ENCODE assay signal across 1 cellular context in genomic region chr18:66219817-66220216, GRCh38.
TF ChIP-seq lines count a peak whose summit lies in the region.

No MANE protein-coding gene starts in this region.

TF ChIP-seq in HEK293, 187 proteins besides CTCF, POLR2A, EP300 and RAD21 (continued from another document):
- TF ChIP-seq, protein P1, sequence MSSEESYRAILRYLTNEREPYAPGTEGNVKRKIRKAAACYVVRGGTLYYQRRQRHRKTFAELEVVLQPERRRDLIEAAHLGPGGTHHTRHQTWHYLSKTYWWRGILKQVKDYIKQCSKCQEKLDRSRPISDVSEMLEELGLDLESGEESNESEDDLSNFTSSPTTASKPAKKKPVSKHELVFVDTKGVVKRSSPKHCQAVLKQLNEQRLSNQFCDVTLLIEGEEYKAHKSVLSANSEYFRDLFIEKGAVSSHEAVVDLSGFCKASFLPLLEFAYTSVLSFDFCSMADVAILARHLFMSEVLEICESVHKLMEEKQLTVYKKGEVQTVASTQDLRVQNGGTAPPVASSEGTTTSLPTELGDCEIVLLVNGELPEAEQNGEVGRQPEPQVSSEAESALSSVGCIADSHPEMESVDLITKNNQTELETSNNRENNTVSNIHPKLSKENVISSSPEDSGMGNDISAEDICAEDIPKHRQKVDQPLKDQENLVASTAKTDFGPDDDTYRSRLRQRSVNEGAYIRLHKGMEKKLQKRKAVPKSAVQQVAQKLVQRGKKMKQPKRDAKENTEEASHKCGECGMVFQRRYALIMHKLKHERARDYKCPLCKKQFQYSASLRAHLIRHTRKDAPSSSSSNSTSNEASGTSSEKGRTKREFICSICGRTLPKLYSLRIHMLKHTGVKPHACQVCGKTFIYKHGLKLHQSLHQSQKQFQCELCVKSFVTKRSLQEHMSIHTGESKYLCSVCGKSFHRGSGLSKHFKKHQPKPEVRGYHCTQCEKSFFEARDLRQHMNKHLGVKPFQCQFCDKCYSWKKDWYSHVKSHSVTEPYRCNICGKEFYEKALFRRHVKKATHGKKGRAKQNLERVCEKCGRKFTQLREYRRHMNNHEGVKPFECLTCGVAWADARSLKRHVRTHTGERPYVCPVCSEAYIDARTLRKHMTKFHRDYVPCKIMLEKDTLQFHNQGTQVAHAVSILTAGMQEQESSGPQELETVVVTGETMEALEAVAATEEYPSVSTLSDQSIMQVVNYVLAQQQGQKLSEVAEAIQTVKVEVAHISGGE (tag by site-specific recombination; conservative IDR thresholded peaks at IDR 0.05; ENCODE audit: low read depth) = peak; percentile 47
- TF ChIP-seq ZNF146 (tag by site-specific recombination; IDR thresholded peaks at IDR 0.05) (no peak), ZNF623 (tag by site-specific recombination; IDR thresholded peaks at IDR 0.05) (peak; percentile 38; the same call in 1 of the 2 replicates), ZNF654 (tag by site-specific recombination; IDR thresholded peaks at IDR 0.05; ENCODE audit: low read depth) (peak; percentile 7; the same call in 1 of the 2 replicates), WT1 (tag by site-specific recombination; IDR thresholded peaks at IDR 0.05) (no peak), ZNF394 (tag by site-specific recombination; IDR thresholded peaks at IDR 0.05; ENCODE audit: borderline replicate concordance) (peak; percentile 67; the same call in 1 of the 2 replicates), ZNF426 (tag by site-specific recombination; IDR thresholded peaks at IDR 0.05) (peak; percentile 49), ZNF776 (tag by site-specific recombination; IDR thresholded peaks at IDR 0.05; ENCODE audit: borderline replicate concordance) (no peak)
- TF ChIP-seq, protein P2, sequence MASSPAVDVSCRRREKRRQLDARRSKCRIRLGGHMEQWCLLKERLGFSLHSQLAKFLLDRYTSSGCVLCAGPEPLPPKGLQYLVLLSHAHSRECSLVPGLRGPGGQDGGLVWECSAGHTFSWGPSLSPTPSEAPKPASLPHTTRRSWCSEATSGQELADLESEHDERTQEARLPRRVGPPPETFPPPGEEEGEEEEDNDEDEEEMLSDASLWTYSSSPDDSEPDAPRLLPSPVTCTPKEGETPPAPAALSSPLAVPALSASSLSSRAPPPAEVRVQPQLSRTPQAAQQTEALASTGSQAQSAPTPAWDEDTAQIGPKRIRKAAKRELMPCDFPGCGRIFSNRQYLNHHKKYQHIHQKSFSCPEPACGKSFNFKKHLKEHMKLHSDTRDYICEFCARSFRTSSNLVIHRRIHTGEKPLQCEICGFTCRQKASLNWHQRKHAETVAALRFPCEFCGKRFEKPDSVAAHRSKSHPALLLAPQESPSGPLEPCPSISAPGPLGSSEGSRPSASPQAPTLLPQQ (tag by site-specific recombination; IDR thresholded peaks at IDR 0.05) = no peak
- TF ChIP-seq, protein P3, sequence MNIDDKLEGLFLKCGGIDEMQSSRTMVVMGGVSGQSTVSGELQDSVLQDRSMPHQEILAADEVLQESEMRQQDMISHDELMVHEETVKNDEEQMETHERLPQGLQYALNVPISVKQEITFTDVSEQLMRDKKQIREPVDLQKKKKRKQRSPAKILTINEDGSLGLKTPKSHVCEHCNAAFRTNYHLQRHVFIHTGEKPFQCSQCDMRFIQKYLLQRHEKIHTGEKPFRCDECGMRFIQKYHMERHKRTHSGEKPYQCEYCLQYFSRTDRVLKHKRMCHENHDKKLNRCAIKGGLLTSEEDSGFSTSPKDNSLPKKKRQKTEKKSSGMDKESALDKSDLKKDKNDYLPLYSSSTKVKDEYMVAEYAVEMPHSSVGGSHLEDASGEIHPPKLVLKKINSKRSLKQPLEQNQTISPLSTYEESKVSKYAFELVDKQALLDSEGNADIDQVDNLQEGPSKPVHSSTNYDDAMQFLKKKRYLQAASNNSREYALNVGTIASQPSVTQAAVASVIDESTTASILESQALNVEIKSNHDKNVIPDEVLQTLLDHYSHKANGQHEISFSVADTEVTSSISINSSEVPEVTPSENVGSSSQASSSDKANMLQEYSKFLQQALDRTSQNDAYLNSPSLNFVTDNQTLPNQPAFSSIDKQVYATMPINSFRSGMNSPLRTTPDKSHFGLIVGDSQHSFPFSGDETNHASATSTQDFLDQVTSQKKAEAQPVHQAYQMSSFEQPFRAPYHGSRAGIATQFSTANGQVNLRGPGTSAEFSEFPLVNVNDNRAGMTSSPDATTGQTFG (tag by site-specific recombination; IDR thresholded peaks at IDR 0.05; ENCODE audit: borderline replicate concordance) = no peak
- TF ChIP-seq, protein P4, sequence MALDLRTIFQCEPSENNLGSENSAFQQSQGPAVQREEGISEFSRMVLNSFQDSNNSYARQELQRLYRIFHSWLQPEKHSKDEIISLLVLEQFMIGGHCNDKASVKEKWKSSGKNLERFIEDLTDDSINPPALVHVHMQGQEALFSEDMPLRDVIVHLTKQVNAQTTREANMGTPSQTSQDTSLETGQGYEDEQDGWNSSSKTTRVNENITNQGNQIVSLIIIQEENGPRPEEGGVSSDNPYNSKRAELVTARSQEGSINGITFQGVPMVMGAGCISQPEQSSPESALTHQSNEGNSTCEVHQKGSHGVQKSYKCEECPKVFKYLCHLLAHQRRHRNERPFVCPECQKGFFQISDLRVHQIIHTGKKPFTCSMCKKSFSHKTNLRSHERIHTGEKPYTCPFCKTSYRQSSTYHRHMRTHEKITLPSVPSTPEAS (tag by site-specific recombination; IDR thresholded peaks at IDR 0.05) = no peak
TF ChIP-seq in HEK293: peak in this region for 8.
